20 cellular contexts compared by ENCODE assay signal in genomic region chr2:185522472-185522871, GRCh38.
DNase-seq lines count a peak whose midpoint lies in the region; TF ChIP-seq lines count a peak whose summit lies in the region.
"Had no signal": no experiment of that assay in that cellular context is flagged by ENCODE, and none has a peak within 500 bp of the region (broad histone marks: within the 10 kb centered on the region; RNA-seq: fewer than 3 reads in every experiment).

No MANE protein-coding gene starts in this region.

- no peak overlapping the region for H2AK5ac ChIP-seq in mesendoderm (ENCODE audit: low read length)

- no peak overlapping the region for H3K27ac ChIP-seq in SU-DHL-6 (ENCODE audit: low read depth, low read length)
- no peak overlapping the region for H3K27ac ChIP-seq in mesendoderm (ENCODE audit: low read depth, low read length)
- H3K27ac ChIP-seq: gastrocnemius medialis had no signal

- in situ Hi-C loops in GM13977 (cut with MboI; ENCODE audit: low pct_unique_long_range_greater_than_20kb, low sequenced_read_pairs, unreplicated experiment) = no loop called here

- DNase-seq in GM13977 (ENCODE audit: low spot score) (no peak), mesendoderm (peak; percentile 13), SK-N-DZ (ENCODE audit: low spot score) (no peak), medulla oblongata (ENCODE audit: extremely low spot score) (no peak)
- no peak for DNase-seq in activated CD4-positive, alpha-beta T cell treated with anti-CD3 and anti-CD28 coated beads, Interleukin-2, amount 50 U/mL, for 4 hours
- DNase-seq: activated CD4-positive, CD25-positive, alpha-beta regulatory T cell; C1 segment of cervical spinal cord; cortex of kidney; DMS79 treated with DMSO at 0.1 percent for 48 hours; gastrocnemius medialis; left cardiac atrium; midbrain; NCI-H1417 treated with DMSO at 0.1 percent for 48 hours; NCI-H2171; NCI-H526 treated with DMSO at 0.1 percent for 48 hours; nephron progenitor cell; stimulated activated CD4-positive, alpha-beta T cell treated with anti-CD3 and anti-CD28 coated beads, Interleukin-4, amount 100 ng/mL, for 4 hours; T-helper 17 cell had no signal

- H3K4ac ChIP-seq in mesendoderm (ENCODE audit: low read depth, low read length) = no peak overlapping the region

- no peak overlapping the region for H2AFZ ChIP-seq in SU-DHL-6 (ENCODE audit: low read depth, low read length, severe bottlenecking)

- H4K20me1 ChIP-seq in SU-DHL-6 (ENCODE audit: low read depth, low read length) = no peaks in the 10 kb centered on the region

- H3K23ac ChIP-seq in mesendoderm (ENCODE audit: low read length) = no peak overlapping the region

- H2BK5ac ChIP-seq in mesendoderm (ENCODE audit: low read length) = no peak overlapping the region

- H3K9me2 ChIP-seq in SU-DHL-6 (replicated peaks; ENCODE audit: insufficient read depth, low read length) = no peaks in the 10 kb centered on the region

- no peak overlapping the region for H2BK15ac ChIP-seq in mesendoderm (replicated peaks; ENCODE audit: low read depth)

- no peak overlapping the region for H4K8ac ChIP-seq in mesendoderm (ENCODE audit: low read depth, low read length)

- H3K4me3 ChIP-seq in SU-DHL-6 (ENCODE audit: insufficient read depth, low read length, poor library complexity, severe bottlenecking) = no peak overlapping the region
- H3K4me3 ChIP-seq in mesendoderm (ENCODE audit: low read length) = no peak overlapping the region
- H3K4me3 ChIP-seq: gastrocnemius medialis had no signal

- peak; percentile 32 for TF ChIP-seq CTCF in GM13977 (IDR thresholded peaks at IDR 0.05; ENCODE audit: extremely low read depth, insufficient read depth, missing control alignments)
- peak; percentile 35; the same call in 1 of the 2 replicates for TF ChIP-seq CTCF in LNCAP (IDR thresholded peaks at IDR 0.05)
- TF ChIP-seq CTCF in SU-DHL-6 (IDR thresholded peaks at IDR 0.05; ENCODE audit: insufficient read depth, low read length, poor library complexity, severe bottlenecking) = peak; percentile 17

- no peaks in the 10 kb centered on the region for H3K4me1 ChIP-seq in mesendoderm (ENCODE audit: control insufficient read depth, low read depth, low read length)
- H3K4me1 ChIP-seq: gastrocnemius medialis had no signal

- H3K9ac ChIP-seq in SU-DHL-6 (ENCODE audit: low read length) (no peak overlapping the region), mesendoderm (ENCODE audit: low read length) (no peak overlapping the region)

- no peaks in the 10 kb centered on the region for H3K79me1 ChIP-seq in mesendoderm (ENCODE audit: low read length)

- no peaks in the 10 kb centered on the region for H3K27me3 ChIP-seq in SU-DHL-6 (ENCODE audit: low read length)
- no peaks in the 10 kb centered on the region for H3K27me3 ChIP-seq in mesendoderm (ENCODE audit: insufficient read depth, low read length, poor library complexity)
- H3K27me3 ChIP-seq: gastrocnemius medialis had no signal

- H3K56ac ChIP-seq in mesendoderm (ENCODE audit: low read length) = no peak overlapping the region

- H3K4me2 ChIP-seq in SU-DHL-6 (ENCODE audit: low read depth, low read length, poor library complexity, severe bottlenecking) (no peak overlapping the region), mesendoderm (ENCODE audit: low read length) (no peak overlapping the region)

- H3K36me3 ChIP-seq in SU-DHL-6 (ENCODE audit: low read length) (no peaks in the 10 kb centered on the region), mesendoderm (ENCODE audit: control insufficient read depth, insufficient read depth, low read length) (no peaks in the 10 kb centered on the region)
- H3K36me3 ChIP-seq: gastrocnemius medialis had no signal

- no peak overlapping the region for H3K18ac ChIP-seq in mesendoderm (ENCODE audit: low read length)

- H3F3A ChIP-seq in SU-DHL-6 (ENCODE audit: insufficient read depth) = no peaks in the 10 kb centered on the region

- H2BK120ac ChIP-seq in mesendoderm (ENCODE audit: low read depth, low read length) = no peak overlapping the region

- no peaks in the 10 kb centered on the region for H3K9me3 ChIP-seq in SU-DHL-6 (ENCODE audit: insufficient read depth, low read length)
- H3K9me3 ChIP-seq: gastrocnemius medialis had no signal

- H3K79me2 ChIP-seq in SU-DHL-6 (ENCODE audit: insufficient read depth, low read length) = no peaks in the 10 kb centered on the region
- H3K79me2 ChIP-seq in mesendoderm (ENCODE audit: control insufficient read depth, insufficient read depth, low read length) = no peaks in the 10 kb centered on the region

- no CpG with 5 or more reads among the region's 6 CpGs for WGBS in mesendoderm (ENCODE audit: extremely low coverage, insufficient coverage, low lambda C conversion rate)

- H4K5ac ChIP-seq in mesendoderm (ENCODE audit: low read length) = no peak overlapping the region
